8 cellular contexts compared by ENCODE assay signal in genomic region chr3:119580148-119580760, GRCh38. TPM values are rescaled to one million over a fixed set of nuclear protein-coding genes. Genes with fewer than 3 reads are reported as not detected.
DNase-seq lines count a peak whose midpoint lies in the region; ATAC-seq, FAIRE-seq and TF ChIP-seq lines count a peak whose summit lies in the region.

No MANE protein-coding gene starts in this region.

- H3K27me3 ChIP-seq in A673 (replicated peaks; ENCODE audit: insufficient read depth, low read depth, low read length, poor library complexity), result no peaks in the 10 kb centered on the region
- no peaks in the 10 kb centered on the region for H3K27me3 ChIP-seq in endothelial cell of umbilical vein (ENCODE audit: control insufficient read depth in 2 of 2, insufficient read depth in 2 of 2, low read length in 2 of 2)

- CTCF ChIA-PET in A673 (lab: Charles Lee), result no interaction called here
- CTCF ChIA-PET in OCI-LY7 (lab: Charles Lee; ENCODE audit: unreplicated experiment), result no interaction called here
- CTCF ChIA-PET in endothelial cell of umbilical vein (lab: Charles Lee), result interaction anchor here (0.7 to 1.8 kb wide), 4 partner anchors 13 to 78 kb away, joined by 3 to 4 read pairs (median 3); no protein-coding TSS in a partner anchor

- FAIRE-seq in GM18507 (lab: Jason Lieb, UNC) (peak; percentile 99), endothelial cell of umbilical vein (lab: Jason Lieb, UNC) (no peak)

- POLR2A ChIA-PET in A673 (lab: Charles Lee; ENCODE audit: low non-redundant PET) (no interaction called here), OCI-LY7 (lab: Charles Lee) (interaction anchor here (0.7 kb wide), 2 partner anchors 13 to 339 kb away, joined by 3 read pairs; no protein-coding TSS in a partner anchor), endothelial cell of umbilical vein (lab: Charles Lee) (no interaction called here)

- H3K4me2 ChIP-seq in OCI-LY7 (ENCODE audit: low read length) (peak overlapping the region; percentile 44), endothelial cell of umbilical vein (ENCODE audit: insufficient read depth, low read length) (peak overlapping the region; percentile 89)

- TF ChIP-seq POLR2A in endothelial cell of umbilical vein (IDR thresholded peaks at IDR 0.05; ENCODE audit: low read depth, low read length), result no peak

- H2AFZ ChIP-seq in OCI-LY7 (ENCODE audit: low read length), result peak overlapping the region; percentile 96
- H2AFZ ChIP-seq in endothelial cell of umbilical vein (ENCODE audit: low read depth, low read length), result peak overlapping the region; percentile 98

- H3K9me3 ChIP-seq in A673 (ENCODE audit: low read depth, low read length, poor library complexity, severe bottlenecking) (no peaks in the 10 kb centered on the region), OCI-LY7 (ENCODE audit: low read length) (no peaks in the 10 kb centered on the region), endothelial cell of umbilical vein (replicated peaks; ENCODE audit: control insufficient read depth, insufficient read depth, low read length) (no peaks in the 10 kb centered on the region), mucosa of descending colon (no peaks in the 10 kb centered on the region)

- peak; percentile 53 for ATAC-seq in HG02884 (IDR thresholded peaks at IDR 0.05; ENCODE audit: unreplicated experiment)
- ATAC-seq in mucosa of descending colon, result peak; percentile 59

- intact Hi-C loops in A673 (cut with micrococcal nuclease; ENCODE audit: unreplicated experiment) (no loop called here), OCI-LY7 (cut with micrococcal nuclease; ENCODE audit: unreplicated experiment) (no loop called here), endothelial cell of umbilical vein (cut with micrococcal nuclease) (no loop called here), mucosa of descending colon (cut with DNase I, micrococcal nuclease) (no loop called here)

- no peak for DNase-seq in A673 (ENCODE audit: low spot score)
- no peak for DNase-seq in GM18507 (ENCODE audit: extremely low spot score, insufficient read length, low read depth)
- DNase-seq in OCI-LY7 (ENCODE audit: low spot score), result peak; percentile 28
- DNase-seq in endothelial cell of umbilical vein (ENCODE audit: low read depth, low spot score), result no peak
- peak; percentile 37 to 59 (median 39) for DNase-seq in mucosa of descending colon
- no peak for DNase-seq in NCI-H1048 (lab: John Stamatoyannopoulos, UW)
- no peak for DNase-seq in KG1 (lab: John Stamatoyannopoulos, UW)

- dilution Hi-C loops in endothelial cell of umbilical vein (cut with MboI; ENCODE audit: extremely low pct_ligation_motif_present, low sequenced_read_pairs), result no loop called here

- H3K4me1 ChIP-seq in A673 (ENCODE audit: insufficient read depth, low read length, poor library complexity, severe bottlenecking) (no peaks in the 10 kb centered on the region), OCI-LY7 (ENCODE audit: insufficient read depth, low read length, poor library complexity, severe bottlenecking) (peaks cover 6% of the 10 kb centered on the region), endothelial cell of umbilical vein (ENCODE audit: control insufficient read depth, extremely low read depth, insufficient read depth, low read length) (peaks cover 9% of the 10 kb centered on the region), mucosa of descending colon (ENCODE audit: low read depth) (no peaks in the 10 kb centered on the region)

- no peak overlapping the region for H3K27ac ChIP-seq in A673 (ENCODE audit: low read depth, low read length, poor library complexity, severe bottlenecking)
- no peak overlapping the region for H3K27ac ChIP-seq in OCI-LY7 (ENCODE audit: low read depth, low read length, poor library complexity, severe bottlenecking)
- peak overlapping the region; percentile 71 for H3K27ac ChIP-seq in endothelial cell of umbilical vein (ENCODE audit: insufficient read depth, low read depth, low read length)

- no TSS peak for BruUV-seq in A673 (replicated peaks; lab: Mats Ljungman, UMichigan)
- BruUV-seq in OCI-LY7 (replicated peaks; lab: Mats Ljungman, UMichigan), result no TSS peak
- BruUV-seq in endothelial cell of umbilical vein (replicated peaks; lab: Mats Ljungman, UMichigan), result no TSS peak

- no peaks in the 10 kb centered on the region for H3K79me2 ChIP-seq in OCI-LY7 (ENCODE audit: insufficient read depth, low read depth, low read length)
- no peaks in the 10 kb centered on the region for H3K79me2 ChIP-seq in endothelial cell of umbilical vein (ENCODE audit: control insufficient read depth, insufficient read depth, low read length)

- H3K36me3 ChIP-seq in A673 (ENCODE audit: insufficient read depth, low read length, poor library complexity, severe bottlenecking) (no peaks in the 10 kb centered on the region), OCI-LY7 (ENCODE audit: insufficient read depth, low read length) (no peaks in the 10 kb centered on the region), endothelial cell of umbilical vein (ENCODE audit: control insufficient read depth in 2 of 2, extremely low read depth in 1 of 2, insufficient read depth in 2 of 2, low read length in 2 of 2) (no peaks in the 10 kb centered on the region), mucosa of descending colon (ENCODE audit: low read depth) (no peaks in the 10 kb centered on the region)

- no peaks in the 10 kb centered on the region for H3K9me1 ChIP-seq in endothelial cell of umbilical vein (replicated peaks; ENCODE audit: control insufficient read depth, extremely low read depth, insufficient read depth, low read length)

- TF ChIP-seq CTCF in A673 (conservative IDR thresholded peaks at IDR 0.05; ENCODE audit: low read depth, low read length) (no peak), OCI-LY7 (conservative IDR thresholded peaks at IDR 0.05; ENCODE audit: low read length) (no peak), endothelial cell of umbilical vein (IDR thresholded peaks at IDR 0.05; ENCODE audit: extremely low read depth in 1 of 2, insufficient read depth in 1 of 2, low read depth in 1 of 2, low read length in 2 of 2) (no peak), mucosa of descending colon (IDR thresholded peaks at IDR 0.05) (no peak)

- H3K9ac ChIP-seq in endothelial cell of umbilical vein (replicated peaks; ENCODE audit: extremely low read depth, insufficient read depth, low read length), result peak overlapping the region; percentile 85

- H3K9me2 ChIP-seq in OCI-LY7 (ENCODE audit: insufficient read depth, low read length), result no peaks in the 10 kb centered on the region

- H4K20me1 ChIP-seq in OCI-LY7 (ENCODE audit: insufficient read depth, low read length) (no peaks in the 10 kb centered on the region), endothelial cell of umbilical vein (replicated peaks; ENCODE audit: control insufficient read depth, extremely low read depth, insufficient read depth, low read length) (no peaks in the 10 kb centered on the region)

- H3K4me3 ChIP-seq in A673 (ENCODE audit: low read depth, low read length, poor library complexity, severe bottlenecking) (peak overlapping the region; percentile 49), OCI-LY7 (ENCODE audit: low read depth, low read length, poor library complexity, severe bottlenecking) (peak overlapping the region; percentile 42), endothelial cell of umbilical vein (replicated peaks in 1 of 3; ENCODE audit: insufficient read depth in 1 of 3, low read depth in 1 of 3, low read length in 3 of 3) (peak overlapping the region; percentile 65 to 86 (median 66)), mucosa of descending colon (peak overlapping the region; percentile 23)

TF ChIP-seq in endothelial cell of umbilical vein, 7 proteins besides CTCF, POLR2A, EP300 and RAD21 (continues in another document):
- TF ChIP-seq FOS (IDR thresholded peaks at IDR 0.05; ENCODE audit: borderline replicate concordance, insufficient read depth, low read length), result no peak

RNA-seq across cellular contexts. Expression of gene ADPRH, which starts 1.0 kb away (rescaled TPM):
- total RNA-seq in A673 (2021), result 0.37 TPM in 2 replicates
- total RNA-seq in OCI-LY7 (2014; rRNA removed; shearing (Covaris generic)), result not detected in 2 replicates
- total RNA-seq in OCI-LY7 (2022), result not detected in 2 replicates
- total RNA-seq in endothelial cell of umbilical vein, result 6.0 and 8.0 TPM in 2 replicates
- polyA plus RNA-seq in endothelial cell of umbilical vein, result 3.3 and 3.5 TPM in 2 replicates
- 3.1 and 3.2 TPM in 2 replicates for polyA plus RNA-seq in endothelial cell of umbilical vein (2011; cell fraction: cytosol; rRNA removed)
- polyA plus RNA-seq in endothelial cell of umbilical vein (2011; cell fraction: nucleus; rRNA removed), result 1.6 and 2.0 TPM in 2 replicates
- polyA plus RNA-seq in endothelial cell of umbilical vein (2012), result 2.8 and 3.1 TPM in 2 replicates
- 4.3 and 7.2 TPM in 2 replicates for polyA minus RNA-seq in endothelial cell of umbilical vein
- polyA minus RNA-seq in endothelial cell of umbilical vein (2011; cell fraction: cytosol; rRNA and poly(A)+ RNA removed), result not detected
- polyA minus RNA-seq in endothelial cell of umbilical vein (2011; cell fraction: nucleus; rRNA and poly(A)+ RNA removed), result 0.91 and 1.8 TPM in 2 replicates
- total RNA-seq in mucosa of descending colon, result 1 to 10 TPM in 2 of 3 donors, under 1 TPM in 1; 0.93 to 9.1 (median 2.7) TPM

RNA-seq across cellular contexts. Expression of gene PLA1A, which starts 17.4 kb away (rescaled TPM):
- not detected in 2 replicates for total RNA-seq in A673 (2021)
- total RNA-seq in OCI-LY7 (2014; rRNA removed; shearing (Covaris generic)), result not detected in 2 replicates
- total RNA-seq in OCI-LY7 (2022), result not detected in 2 replicates
- not detected in 2 replicates for total RNA-seq in endothelial cell of umbilical vein
- polyA plus RNA-seq in endothelial cell of umbilical vein, result 0.07 and 0.14 TPM in 2 replicates
- 0.10 and 0.12 TPM in 2 replicates for polyA plus RNA-seq in endothelial cell of umbilical vein (2011; cell fraction: cytosol; rRNA removed)
- not detected in 2 replicates for polyA plus RNA-seq in endothelial cell of umbilical vein (2011; cell fraction: nucleus; rRNA removed)
- 0.66 and 1.2 TPM in 2 replicates for polyA plus RNA-seq in endothelial cell of umbilical vein (2012)
- polyA minus RNA-seq in endothelial cell of umbilical vein, result 0.58 TPM in 1 of 2 replicates, not detected in the other
- polyA minus RNA-seq in endothelial cell of umbilical vein (2011; cell fraction: cytosol; rRNA and poly(A)+ RNA removed), result not detected
- polyA minus RNA-seq in endothelial cell of umbilical vein (2011; cell fraction: nucleus; rRNA and poly(A)+ RNA removed), result not detected in 2 replicates
- 1 to 10 TPM in 2 of 3 donors, under 1 TPM in 1; 0.58 to 2.1 (median 1.5) TPM for total RNA-seq in mucosa of descending colon

RNA-seq across cellular contexts. Expression of gene CD80, which starts 20.8 kb away (rescaled TPM):
- total RNA-seq in A673 (2021), result not detected in 2 replicates
- not detected in 2 replicates for total RNA-seq in OCI-LY7 (2014; rRNA removed; shearing (Covaris generic))
- total RNA-seq in OCI-LY7 (2022), result not detected in 2 replicates
- not detected in 2 replicates for total RNA-seq in endothelial cell of umbilical vein
- not detected in 2 replicates for polyA plus RNA-seq in endothelial cell of umbilical vein
- not detected in 2 replicates for polyA plus RNA-seq in endothelial cell of umbilical vein (2011; cell fraction: cytosol; rRNA removed)
- polyA plus RNA-seq in endothelial cell of umbilical vein (2011; cell fraction: nucleus; rRNA removed), result not detected in 2 replicates
- polyA plus RNA-seq in endothelial cell of umbilical vein (2012), result not detected in 2 replicates
- polyA minus RNA-seq in endothelial cell of umbilical vein, result not detected in 2 replicates
- not detected for polyA minus RNA-seq in endothelial cell of umbilical vein (2011; cell fraction: cytosol; rRNA and poly(A)+ RNA removed)
- polyA minus RNA-seq in endothelial cell of umbilical vein (2011; cell fraction: nucleus; rRNA and poly(A)+ RNA removed), result not detected in 2 replicates
- 1 to 10 TPM in 1 of 3 donors, under 1 TPM in 2; 0.41 to 1.0 (median 0.58) TPM for total RNA-seq in mucosa of descending colon

Comparison
In these comparisons a context has a peak if more than half of its experiments do, and no peak if none do; other contexts are left out.
1. DNase-seq: peak in OCI-LY7 (single experiment) and mucosa of descending colon (3 of 3); none in A673 (single experiment), GM18507 (single experiment), endothelial cell of umbilical vein (single experiment), NCI-H1048 (single experiment) and KG1 (single experiment).
2. Peak in every context shown above with its lines, with median percentiles within 50 percentile points of each other: H3K4me3 ChIP-seq.